ENCODE assay signal across 8 cellular contexts in genomic region chr2:135052997-135053474, GRCh38. TPM values are rescaled to one million over a fixed set of nuclear protein-coding genes. Genes with fewer than 3 reads are reported as not detected.
DNase-seq lines count a peak whose midpoint lies in the region; ATAC-seq and TF ChIP-seq lines count a peak whose summit lies in the region.

No MANE protein-coding gene starts in this region.

- H3K27ac Mint-ChIP-seq in CD14-positive monocyte (peak overlapping the region; percentile 100), immature natural killer cell (peak overlapping the region; percentile 96 to 99 (median 99))
- H3K27ac Mint-ChIP-seq in activated naive CD4-positive, alpha-beta T cell treated with anti-CD3 and anti-CD28 coated beads, Interleukin-2, amount 50 U/mL, for 72 hours: peak overlapping the region; percentile 99 to 100

- peak overlapping the region; percentile 99 for H3K4me3 Mint-ChIP-seq in CD14-positive monocyte
- peak overlapping the region; percentile 96 to 97 (median 97) for H3K4me3 Mint-ChIP-seq in immature natural killer cell

- H3K27me3 Mint-ChIP-seq in CD14-positive monocyte (ENCODE audit: low read depth in 3 of 3) (peaks cover 0 to 1% (median 0%) of the 10 kb centered on the region in 3 donors), immature natural killer cell (ENCODE audit: low read depth in 3 of 3) (peaks cover 31 to 32% (median 32%) of the 10 kb centered on the region in 3 donors)

- intact Hi-C loops in CD14-positive monocyte (cut with micrococcal nuclease): loop anchor here (5.0 to 10.0 kb wide), 3 partner anchors 138 to 692 kb away; partner anchors contain the start of genes CCNT2 (in 1 of the 2) and UBXN4 (in 1 of the 2)

- DNase-seq in CD14-positive monocyte (ENCODE audit: low spot score) (no peak), immature natural killer cell (no peak), H4 (ENCODE audit: low spot score) (no peak), NCI-H1092 treated with DMSO at 0.1 percent for 48 hours (lab: John Stamatoyannopoulos, UW) (no peak)
- peak; percentile 48 for DNase-seq in Jurkat, Clone E6-1 (ENCODE audit: low read depth, low spot score)
- DNase-seq in activated naive CD4-positive, alpha-beta T cell treated with anti-CD3 and anti-CD28 coated beads, Interleukin-2, amount 50 U/mL, for 72 hours (ENCODE audit: low spot score in 2 of 2): peak in 1 of 2 donors; percentile 50
- DNase-seq in stimulated activated CD4-positive, alpha-beta T cell treated with anti-CD3 and anti-CD28 coated beads, Interleukin-4, amount 100 ng/mL, for 1 hour: peak; percentile 15

- no peak for TF ChIP-seq CTCF in CD14-positive monocyte (IDR thresholded peaks at IDR 0.05)

- peak; percentile 37 for ATAC-seq in GM21526 (IDR thresholded peaks at IDR 0.05; ENCODE audit: low FRiP score, unreplicated experiment)
- peak; percentile 62 to 74 for ATAC-seq in activated naive CD4-positive, alpha-beta T cell treated with anti-CD3 and anti-CD28 coated beads, Interleukin-2, amount 50 U/mL, for 72 hours

- peaks cover 0 to 2% (median 0%) of the 10 kb centered on the region in 7 donors for H3K9me3 Mint-ChIP-seq in CD14-positive monocyte
- H3K9me3 Mint-ChIP-seq in activated naive CD4-positive, alpha-beta T cell treated with anti-CD3 and anti-CD28 coated beads, Interleukin-2, amount 50 U/mL, for 72 hours: no peaks in the 10 kb centered on the region
- H3K9me3 Mint-ChIP-seq in immature natural killer cell: peaks cover 0 to 3% (median 0%) of the 10 kb centered on the region in 6 donors

- peak overlapping the region; percentile 96 for H3K4me3 ChIP-seq in Jurkat, Clone E6-1 (ENCODE audit: low read length)

- H3K4me1 Mint-ChIP-seq in CD14-positive monocyte (peaks cover 28% of the 10 kb centered on the region), immature natural killer cell (peaks cover 23 to 34% of the 10 kb centered on the region in 2 donors)

- H3K36me3 Mint-ChIP-seq in CD14-positive monocyte (peaks cover 12 to 18% of the 10 kb centered on the region in 2 donors), immature natural killer cell (peaks cover 3 to 8% (median 4%) of the 10 kb centered on the region in 3 donors)
- H3K36me3 Mint-ChIP-seq in activated naive CD4-positive, alpha-beta T cell treated with anti-CD3 and anti-CD28 coated beads, Interleukin-2, amount 50 U/mL, for 72 hours: peaks cover 5 to 24% of the 10 kb centered on the region in 2 donors

RNA-seq across cellular contexts. Expression of gene RAB3GAP1, which starts 0.9 kb away (rescaled TPM):
- 10 to 100 TPM in 1 of 2 donors, 1 to 10 TPM in 1; 8.0 to 11.3 TPM for polyA plus RNA-seq in CD14-positive monocyte
- 18.0 TPM for polyA plus RNA-seq in Jurkat, Clone E6-1 (2012; ENCODE audit: insufficient read depth, insufficient read length)
- total RNA-seq in activated naive CD4-positive, alpha-beta T cell treated with anti-CD3 and anti-CD28 coated beads, Interleukin-2, amount 50 U/mL, for 72 hours: 10 to 100 TPM; 18.8 to 36.2 TPM
- polyA plus RNA-seq in immature natural killer cell: 1 to 10 TPM; 1.3 to 4.3 (median 3.4) TPM
- total RNA-seq in H4 (2014; rRNA removed; shearing (Covaris generic)): 35.4 and 36.8 TPM in 2 replicates

RNA-seq across cellular contexts. Expression of gene MAP3K19, which starts 5.8 kb away (rescaled TPM):
- polyA plus RNA-seq in CD14-positive monocyte: not detected
- not detected for polyA plus RNA-seq in Jurkat, Clone E6-1 (2012; ENCODE audit: insufficient read depth, insufficient read length)
- under 1 TPM in 1 of 2 donors, not detected in 1; 0.64 TPM for total RNA-seq in activated naive CD4-positive, alpha-beta T cell treated with anti-CD3 and anti-CD28 coated beads, Interleukin-2, amount 50 U/mL, for 72 hours
- polyA plus RNA-seq in immature natural killer cell: not detected
- not detected in 2 replicates for total RNA-seq in H4 (2014; rRNA removed; shearing (Covaris generic))

Comparison
In these comparisons a context has a peak if more than half of its experiments do, and no peak if none do; other contexts are left out.
1. DNase-seq: peak in Jurkat, Clone E6-1 (single experiment) and stimulated activated CD4-positive, alpha-beta T cell treated with anti-CD3 and anti-CD28 coated beads, Interleukin-4, amount 100 ng/mL, for 1 hour (single experiment); none in CD14-positive monocyte (single experiment), immature natural killer cell (0 of 3), H4 (single experiment) and NCI-H1092 treated with DMSO at 0.1 percent for 48 hours (single experiment).
2. Peak in every context shown above with its lines, with median percentiles within 50 percentile points of each other: H3K27ac Mint-ChIP-seq.